ENCODE assay signal across 8 cellular contexts in genomic region chr9:22446950-22447606, GRCh38. TPM values are rescaled to one million over a fixed set of nuclear protein-coding genes. Genes with fewer than 3 reads are reported as not detected.
DNase-seq lines count a peak whose midpoint lies in the region; ATAC-seq, FAIRE-seq and TF ChIP-seq lines count a peak whose summit lies in the region.

No MANE protein-coding gene starts in this region.

- FAIRE-seq in GM12892 (lab: Jason Lieb, UNC), result no peak

- WGBS in gastroesophageal sphincter (ENCODE audit: low coverage in 1 of 2), 2 donors, result no CpG with 5 or more reads among the region's 70 CpGs
- WGBS in urinary bladder, result under 1% methylated on average over 70 of the region's 70 CpGs

- peaks cover 5% of the 10 kb centered on the region for H3K4me1 Mint-ChIP-seq in activated T-cell treated with anti-CD3 and anti-CD28 coated beads, Interleukin-2, amount 50 U/mL, for 72 hours (ENCODE audit: low read depth)

- H3K36me3 ChIP-seq in gastroesophageal sphincter (no peaks in the 10 kb centered on the region), neuron (ENCODE audit: insufficient read depth, low read length) (no peaks in the 10 kb centered on the region), urinary bladder (ENCODE audit: insufficient read depth) (no peaks in the 10 kb centered on the region)

- peak in 2 of 4 experiments; percentile 3 to 53 for TF ChIP-seq CTCF in gastroesophageal sphincter (IDR thresholded peaks at IDR 0.05)

- DNase-seq in GM12892 (ENCODE audit: insufficient read length) (peak; percentile 11), NCI-H345 treated with DMSO at 0.1 percent for 48 hours (lab: John Stamatoyannopoulos, UW; ENCODE audit: unreplicated experiment) (peak; percentile 31), NOMO-1 treated with dmso at 0.1 percent for 144 hours (lab: John Stamatoyannopoulos, UW; ENCODE audit: unreplicated experiment) (no peak)
- DNase-seq in activated T-cell treated with anti-CD3 and anti-CD28 coated beads, Interleukin-2, amount 50 U/mL, for 72 hours, result peak; percentile 50 to 59

- H3K9me3 ChIP-seq in gastroesophageal sphincter (no peaks in the 10 kb centered on the region), neuron (ENCODE audit: low read length) (no peaks in the 10 kb centered on the region)

- H3K4me3 ChIP-seq in gastroesophageal sphincter, result peak overlapping the region; percentile 74 to 81
- peak overlapping the region; percentile 48 for H3K4me3 ChIP-seq in neuron (ENCODE audit: low read length)
- peak overlapping the region; percentile 67 for H3K4me3 ChIP-seq in urinary bladder (ENCODE audit: low read depth, low read length)

- H3K27me3 ChIP-seq in gastroesophageal sphincter (no peaks in the 10 kb centered on the region), neuron (ENCODE audit: insufficient read depth, low read length) (peaks cover 20% of the 10 kb centered on the region)

- peak overlapping the region; percentile 99 for H2AFZ ChIP-seq in neuron (ENCODE audit: low read depth, low read length)

- TF ChIP-seq EP300 in gastroesophageal sphincter (IDR thresholded peaks at IDR 0.05), result no peak

- peaks cover 0 to 38% (median 0%) of the 10 kb centered on the region in 3 donors for H3K4me1 ChIP-seq in gastroesophageal sphincter
- no peaks in the 10 kb centered on the region for H3K4me1 ChIP-seq in neuron (ENCODE audit: insufficient read depth, low read length)
- no peaks in the 10 kb centered on the region for H3K4me1 ChIP-seq in urinary bladder (ENCODE audit: insufficient read depth)

- TF ChIP-seq POLR2A in GM12892 (IDR thresholded peaks at IDR 0.05; ENCODE audit: low read depth, low read length), result no peak
- TF ChIP-seq POLR2A in gastroesophageal sphincter (IDR thresholded peaks at IDR 0.05), result peak in 1 of 2 donors; percentile 22

- H3K27ac Mint-ChIP-seq in activated T-cell treated with anti-CD3 and anti-CD28 coated beads, Interleukin-2, amount 50 U/mL, for 72 hours, result no peak overlapping the region

- peak overlapping the region; percentile 52 to 70 for H3K4me3 Mint-ChIP-seq in activated T-cell treated with anti-CD3 and anti-CD28 coated beads, Interleukin-2, amount 50 U/mL, for 72 hours

- H3K27ac ChIP-seq in gastroesophageal sphincter (peak overlapping the region; percentile 92 to 93 (median 92)), urinary bladder (ENCODE audit: low read depth) (peak overlapping the region; percentile 66)

- no peaks in the 10 kb centered on the region for H3K36me3 Mint-ChIP-seq in activated T-cell treated with anti-CD3 and anti-CD28 coated beads, Interleukin-2, amount 50 U/mL, for 72 hours (ENCODE audit: insufficient read depth in 2 of 2)

- peaks cover 64% of the 10 kb centered on the region for H3K27me3 Mint-ChIP-seq in activated T-cell treated with anti-CD3 and anti-CD28 coated beads, Interleukin-2, amount 50 U/mL, for 72 hours (ENCODE audit: low read depth)

- ATAC-seq in HG02870 (IDR thresholded peaks at IDR 0.05; ENCODE audit: unreplicated experiment) (peak; percentile 55), gastroesophageal sphincter (peak; percentile 79)
- peak; percentile 95 to 96 for ATAC-seq in activated T-cell treated with anti-CD3 and anti-CD28 coated beads, Interleukin-2, amount 50 U/mL, for 72 hours (replicated peaks in 1 of 2)

- H3K9me3 Mint-ChIP-seq in activated T-cell treated with anti-CD3 and anti-CD28 coated beads, Interleukin-2, amount 50 U/mL, for 72 hours, result no peaks in the 10 kb centered on the region

RNA-seq across cellular contexts. Expression of gene DMRTA1, which starts 0.5 kb away (rescaled TPM):
- not detected for polyA plus RNA-seq in GM12892 (2012; ENCODE audit: missing spikeins)
- not detected for total RNA-seq in activated T-cell treated with anti-CD3 and anti-CD28 coated beads, Interleukin-2, amount 50 U/mL, for 72 hours
- total RNA-seq in gastroesophageal sphincter (1 to 10 TPM; 1.3 to 4.6 (median 3.8) TPM), urinary bladder (1.4 TPM)
- 0.14 TPM for polyA plus RNA-seq in urinary bladder
